In the genomic region with DNA sequence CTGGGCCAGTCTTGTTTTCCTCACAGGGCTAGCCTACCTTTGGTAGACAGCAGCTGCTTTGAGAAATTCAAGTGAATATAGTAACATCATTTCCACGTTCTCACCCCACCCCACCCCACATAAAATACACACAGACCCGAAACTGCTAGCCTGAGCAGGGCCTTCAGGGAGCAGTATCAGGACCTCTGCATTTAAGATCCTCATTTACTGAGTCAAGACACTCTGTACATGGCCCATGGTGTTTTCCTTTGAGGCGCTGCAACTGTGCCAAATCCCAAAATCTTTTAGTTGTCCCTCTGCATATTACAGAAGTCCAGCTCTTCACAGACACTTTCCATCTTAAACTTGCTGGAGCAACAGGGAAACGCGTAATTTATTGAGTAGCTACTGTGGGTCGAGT, we compare ENCODE assay signal across 25 cellular contexts.
"Had no signal": no experiment of that assay in that cellular context is flagged by ENCODE, and none has a peak within 500 bp of the region (broad histone marks: within the 10 kb centered on the region; RNA-seq: fewer than 3 reads in every experiment).

No MANE protein-coding gene starts in this region.

- ATAC-seq: effector memory CD8-positive, alpha-beta T cell; left ventricle myocardium superior; psoas muscle; right cardiac atrium; stimulated activated memory B cell treated with anti-CD40 and anti-IgM and Interleukin-4, amounts not matched to agents 10 μg/mL and 1 μg/mL and 100 μg/mL, for 72 hours; stimulated activated naive CD8-positive, alpha-beta T cell treated with anti-CD3 and anti-CD28 coated beads, Interleukin-15, Interleukin-2, amounts not matched to agents 100 U/mL and 50 U/mL, for 24 hours had no signal

- DNase-seq: cortex of kidney; effector memory CD8-positive, alpha-beta T cell; hypothalamus; left ventricle myocardium superior; mesenchymal stem cell; mucosa of descending colon; naive B cell; occipital lobe; ovary; posterior cingulate gyrus; psoas muscle; right cardiac atrium; spleen; stimulated activated CD4-positive, alpha-beta T cell treated with anti-CD3 and anti-CD28 coated beads, Interleukin-4, amount 100 ng/mL, for 4 hours; stimulated activated naive CD8-positive, alpha-beta T cell treated with anti-CD3 and anti-CD28 coated beads, Interleukin-15, Interleukin-2, amounts not matched to agents 100 U/mL and 50 U/mL, for 24 hours; substantia nigra; testis; tibial artery had no signal

- H3K4me3 Mint-ChIP-seq: effector memory CD8-positive, alpha-beta T cell; mesothelial cell of epicardium; naive B cell; stimulated activated memory B cell treated with anti-CD40 and anti-IgM and Interleukin-4, amounts not matched to agents 10 μg/mL and 1 μg/mL and 100 μg/mL, for 72 hours; type B pancreatic cell had no signal

- H3K4me1 Mint-ChIP-seq: mesothelial cell of epicardium had no signal

- H3K27me3 ChIP-seq: ovary, testis, tibial artery had no signal

- FAIRE-seq: frontal cortex, keratinocyte had no signal

- H3K9me3 Mint-ChIP-seq: effector memory CD8-positive, alpha-beta T cell; mesothelial cell of epicardium; naive B cell; stimulated activated memory B cell treated with anti-CD40 and anti-IgM and Interleukin-4, amounts not matched to agents 10 μg/mL and 1 μg/mL and 100 μg/mL, for 72 hours; type B pancreatic cell had no signal

- H3K4me1 ChIP-seq: psoas muscle, testis had no signal

- H3K9me3 ChIP-seq: mucosa of descending colon, ovary, psoas muscle, spleen, testis, tibial artery had no signal

- H3K4me3 ChIP-seq: lung, mucosa of descending colon, ovary, psoas muscle, skin epidermis, spleen, testis, tibial artery had no signal

- H3K27ac Mint-ChIP-seq: mesothelial cell of epicardium; stimulated activated memory B cell treated with anti-CD40 and anti-IgM and Interleukin-4, amounts not matched to agents 10 μg/mL and 1 μg/mL and 100 μg/mL, for 72 hours; type B pancreatic cell had no signal

- H3K36me3 ChIP-seq: ovary had no signal

- H3K27ac ChIP-seq: ovary, psoas muscle, skin epidermis, spleen, testis, tibial artery had no signal
